Comparison of ENCODE assay signal across 10 cellular contexts in genomic region chr5:160458971-160459800, GRCh38. TPM values are rescaled to one million over a fixed set of nuclear protein-coding genes. Genes with fewer than 3 reads are reported as not detected.
DNase-seq lines count a peak whose midpoint lies in the region; ATAC-seq, FAIRE-seq and TF ChIP-seq lines count a peak whose summit lies in the region.
"Had no signal": no experiment of that assay in that cellular context is flagged by ENCODE, and none has a peak within 500 bp of the region (broad histone marks: within the 10 kb centered on the region; RNA-seq: fewer than 3 reads in every experiment).

No MANE protein-coding gene starts in this region.

- H3K9me3 ChIP-seq in pancreas = no peaks in the 10 kb centered on the region
- H3K9me3 ChIP-seq in gastrocnemius medialis = no peaks in the 10 kb centered on the region

- TF ChIP-seq CTCF in GM10266 (IDR thresholded peaks at IDR 0.05; ENCODE audit: control insufficient read depth, insufficient read depth, low read depth, missing control alignments) (no peak), pancreas (IDR thresholded peaks at IDR 0.05) (no peak), gastrocnemius medialis (IDR thresholded peaks at IDR 0.05 in 4 of 5, conservative IDR thresholded peaks at IDR 0.05 in 1 of 5) (no peak)

- TF ChIP-seq POLR2A in erythroblast (IDR thresholded peaks at IDR 0.05; ENCODE audit: low read length) (no peak), gastrocnemius medialis (IDR thresholded peaks at IDR 0.05) (no peak)

- H3K27ac ChIP-seq in pancreas (no peak overlapping the region), gastrocnemius medialis (no peak overlapping the region)
- H3K27ac ChIP-seq: C4-2B had no signal

- WGBS in pancreas, 2 donors = 75 to 80% methylated on average over 8 of the region's 8 CpGs

- H3K36me3 ChIP-seq in pancreas (no peaks in the 10 kb centered on the region), gastrocnemius medialis (no peaks in the 10 kb centered on the region)

- ATAC-seq in GM19043 (IDR thresholded peaks at IDR 0.05; ENCODE audit: low read depth, unreplicated experiment) = peak; percentile 58
- peak; percentile 82 for ATAC-seq in HG02759 (IDR thresholded peaks at IDR 0.05; ENCODE audit: unreplicated experiment)
- ATAC-seq in HG03575 (IDR thresholded peaks at IDR 0.05; ENCODE audit: extremely low read depth, insufficient number of reproducible peaks, low FRiP score, unreplicated experiment) = peak; percentile 88
- no peak for ATAC-seq in pancreas
- ATAC-seq in gastrocnemius medialis = no peak
- ATAC-seq: HCT116 had no signal

- peaks cover 0 to under 1% (median 0%) of the 10 kb centered on the region in 3 donors for H3K4me1 ChIP-seq in pancreas
- H3K4me1 ChIP-seq in gastrocnemius medialis = no peaks in the 10 kb centered on the region

- no peak overlapping the region for H3K4me3 ChIP-seq in pancreas
- no peak overlapping the region for H3K4me3 ChIP-seq in gastrocnemius medialis

- H3K27me3 ChIP-seq in pancreas = no peaks in the 10 kb centered on the region
- peaks cover 0 to under 1% (median 0%) of the 10 kb centered on the region in 3 donors for H3K27me3 ChIP-seq in gastrocnemius medialis

- DNase-seq in GM10266 (ENCODE audit: extremely low spot score) (peak; percentile 57), pancreas (no peak), erythroblast (lab: John Stamatoyannopoulos, UW) (no peak), hypothalamus (lab: John Stamatoyannopoulos, UW) (no peak), gastrocnemius medialis (no peak)

- intact Hi-C loops in pancreas (cut with DNase I) (no loop called here), gastrocnemius medialis (cut with DNase I; ENCODE audit: low total_unique reads) (no loop called here)

- in situ Hi-C loops in gastrocnemius medialis (cut with MboI; ENCODE audit: low sequenced_read_pairs in 4 of 4) = no loop called here

- no peak for FAIRE-seq in pancreas (lab: Jason Lieb, UNC)

RNA-seq across cellular contexts. Expression of gene PTTG1, which starts 37.5 kb away (rescaled TPM):
- total RNA-seq in pancreas = 1 to 10 TPM in 3 of 6 donors, under 1 TPM in 2, not detected in 1; 0.31 to 2.7 (median 1.3) TPM
- 1 to 10 TPM; 1.2 to 2.0 TPM for polyA plus RNA-seq in pancreas
- total RNA-seq in gastrocnemius medialis = 10 to 100 TPM in 2 of 4 donors, 1 to 10 TPM in 2; 1.1 to 18.1 (median 11.4) TPM

RNA-seq across cellular contexts. Expression of gene SLU7, which starts 40.3 kb away (rescaled TPM):
- 10 to 100 TPM; 15.8 to 24.6 (median 20.6) TPM for total RNA-seq in pancreas
- 10 to 100 TPM; 12.3 to 21.2 TPM for polyA plus RNA-seq in pancreas
- 100 to 1,000 TPM in 1 of 4 donors, 10 to 100 TPM in 3; 61.4 to 103 (median 87.2) TPM for total RNA-seq in gastrocnemius medialis

RNA-seq across cellular contexts. Expression of gene FAM200C, which starts 59.3 kb away (rescaled TPM):
- total RNA-seq in pancreas (1 to 10 TPM in 5 of 6 donors, under 1 TPM in 1; 0.79 to 3.7 (median 1.7) TPM), gastrocnemius medialis (1 to 10 TPM in 1 of 4 donors, under 1 TPM in 3; 0.51 to 1.1 (median 0.86) TPM)
- 1 to 10 TPM; 2.5 to 3.3 TPM for polyA plus RNA-seq in pancreas

Comparison
In these comparisons a context has a peak if more than half of its experiments do, and no peak if none do; other contexts are left out.
1. ATAC-seq: peak in GM19043 (single experiment), HG02759 (single experiment) and HG03575 (single experiment); none in pancreas (0 of 4) and gastrocnemius medialis (0 of 2).